16 cellular contexts compared by ENCODE assay signal in the genomic region with DNA sequence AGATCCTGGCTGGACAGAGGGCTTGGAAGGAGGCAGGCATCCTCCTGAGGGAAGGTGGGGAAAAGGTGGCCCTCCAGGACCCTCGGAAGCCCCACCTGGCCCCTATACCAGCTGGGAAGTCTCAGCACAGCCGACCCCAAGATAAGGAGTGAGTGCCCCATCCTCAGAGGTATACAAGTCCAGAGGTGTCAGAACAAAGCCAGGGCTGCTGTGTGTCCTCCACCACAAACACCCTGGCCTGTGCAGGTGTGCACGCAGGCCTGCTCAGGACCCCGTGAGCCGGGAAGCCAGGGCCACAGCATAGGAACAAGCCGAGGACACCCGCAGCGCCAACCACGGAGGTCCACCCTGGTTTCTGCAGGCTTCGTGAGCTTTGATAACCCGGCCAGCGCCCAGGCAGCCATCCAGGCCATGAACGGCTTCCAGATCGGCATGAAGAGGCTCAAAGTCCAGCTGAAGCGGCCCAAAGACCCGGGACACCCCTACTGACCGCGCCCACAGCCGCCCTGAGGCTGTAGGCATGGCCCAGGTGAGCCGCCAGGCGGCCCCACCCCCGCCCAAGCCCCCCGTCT.
"Had no signal": no experiment of that assay in that cellular context is flagged by ENCODE, and none has a peak within 500 bp of the region (broad histone marks: within the 10 kb centered on the region; RNA-seq: fewer than 3 reads in every experiment).

No MANE protein-coding gene starts in this region.

- H3K9me3 ChIP-seq: esophagus muscularis mucosa, gastrocnemius medialis, ovary, testis, tibial nerve had no signal

- H3K4me1 ChIP-seq: gastrocnemius medialis, testis had no signal

- ATAC-seq: effector memory CD8-positive, alpha-beta T cell; gastrocnemius medialis; left cardiac atrium; naive thymus-derived CD8-positive, alpha-beta T cell; stimulated activated effector memory CD8-positive, alpha-beta T cell treated with anti-CD3 and anti-CD28 coated beads, Interleukin-12 subunit alpha, Interleukin-12 subunit beta, amount 100 ng/mL, for 72 hours; stimulated activated naive CD8-positive, alpha-beta T cell treated with anti-CD3 and anti-CD28 coated beads, Interleukin-15, Interleukin-2, amounts not matched to agents 100 U/mL and 50 U/mL, for 24 hours had no signal

- FAIRE-seq: kidney had no signal

- H3K27ac ChIP-seq: epithelial cell of prostate, esophagus muscularis mucosa, gastrocnemius medialis, ovary, testis, tibial nerve had no signal

- H3K27me3 ChIP-seq: ovary, testis had no signal

- H3K36me3 ChIP-seq: esophagus muscularis mucosa, gastrocnemius medialis, ovary, tibial nerve had no signal

- H3K4me3 ChIP-seq: esophagus muscularis mucosa, gastrocnemius medialis, ovary, testis, tibial nerve had no signal

- DNase-seq: effector memory CD8-positive, alpha-beta T cell; gastrocnemius medialis; glutamatergic neuron; kidney; left cardiac atrium; mammary epithelial cell; naive thymus-derived CD8-positive, alpha-beta T cell; ovary; stimulated activated CD4-positive, alpha-beta T cell treated with anti-CD3 and anti-CD28 coated beads, Interleukin-4, amount 100 ng/mL, for 1 hour; stimulated activated CD8-positive, alpha-beta memory T cell treated with anti-CD3 and anti-CD28 coated beads, Interleukin-4, amount 100 ng/mL, for 48 hours; stimulated activated naive CD8-positive, alpha-beta T cell treated with anti-CD3 and anti-CD28 coated beads, Interleukin-15, Interleukin-2, amounts not matched to agents 100 U/mL and 50 U/mL, for 24 hours; testis had no signal
